29 cellular contexts compared by ENCODE assay signal in genomic region chr6:151783692-151784091, GRCh38. TPM values are rescaled to one million over a fixed set of nuclear protein-coding genes. Genes with fewer than 3 reads are reported as not detected.
"Had no signal": no experiment of that assay in that cellular context is flagged by ENCODE, and none has a peak within 500 bp of the region (broad histone marks: within the 10 kb centered on the region; RNA-seq: fewer than 3 reads in every experiment).

No MANE protein-coding gene starts in this region.

- H3K27ac Mint-ChIP-seq: dendritic cell treated with granulocyte-macrophage colony-stimulating factor and Interleukin-4, amounts not matched to agents 40 ng/mL and 50 ng/mL, for 4 days; effector memory CD8-positive, alpha-beta T cell; endodermal cell; mesothelial cell of epicardium; naive thymus-derived CD8-positive, alpha-beta T cell had no signal

- H3K27ac ChIP-seq: epithelial cell of prostate, esophagus squamous epithelium, gastrocnemius medialis, heart right ventricle, left lung, lower lobe of right lung had no signal

- H3K27me3 ChIP-seq: esophagus squamous epithelium, gastrocnemius medialis, heart right ventricle, left lung had no signal

- H3K9me3 ChIP-seq: esophagus squamous epithelium, gastrocnemius medialis, left lung, lower lobe of right lung, mucosa of descending colon had no signal

- H3K4me3 Mint-ChIP-seq: dendritic cell treated with granulocyte-macrophage colony-stimulating factor and Interleukin-4, amounts not matched to agents 40 ng/mL and 50 ng/mL, for 4 days; effector memory CD8-positive, alpha-beta T cell; endodermal cell; mesothelial cell of epicardium; naive B cell; naive thymus-derived CD8-positive, alpha-beta T cell had no signal

- DNase-seq: cortex of kidney; effector CD8-positive, alpha-beta T cell; effector memory CD8-positive, alpha-beta T cell; endodermal cell; erythroblast; esophagus squamous epithelium; foreskin melanocyte; gastrocnemius medialis; glutamatergic neuron; head of caudate nucleus; heart right ventricle; hippocampal formation; left cardiac atrium; left lung; left ventricle myocardium superior; lower lobe of right lung; mesenchymal stem cell; mucosa of descending colon; naive B cell; naive thymus-derived CD8-positive, alpha-beta T cell had no signal

- H3K27me3 Mint-ChIP-seq: dendritic cell treated with granulocyte-macrophage colony-stimulating factor and Interleukin-4, amounts not matched to agents 40 ng/mL and 50 ng/mL, for 4 days had no signal

- H3K36me3 Mint-ChIP-seq: mesothelial cell of epicardium had no signal

- H3K4me1 ChIP-seq: esophagus squamous epithelium, gastrocnemius medialis, heart right ventricle, left lung, lower lobe of right lung had no signal

- ATAC-seq: effector memory CD8-positive, alpha-beta T cell; esophagus mucosa; gastrocnemius medialis; heart right ventricle; left cardiac atrium; left lung; left ventricle myocardium superior; lower lobe of right lung; mucosa of descending colon; naive thymus-derived CD8-positive, alpha-beta T cell had no signal

- H3K4me3 ChIP-seq: esophagus squamous epithelium, gastrocnemius medialis, heart right ventricle, left lung, lower lobe of right lung, mucosa of descending colon had no signal

- FAIRE-seq: islet of Langerhans, keratinocyte had no signal

- H3K36me3 ChIP-seq: esophagus squamous epithelium, gastrocnemius medialis, heart right ventricle, left lung, lower lobe of right lung had no signal

- H3K9me3 Mint-ChIP-seq: dendritic cell treated with granulocyte-macrophage colony-stimulating factor and Interleukin-4, amounts not matched to agents 40 ng/mL and 50 ng/mL, for 4 days; effector memory CD8-positive, alpha-beta T cell; endodermal cell had no signal

- H3K4me1 Mint-ChIP-seq: endodermal cell; mesothelial cell of epicardium; naive B cell; naive thymus-derived CD8-positive, alpha-beta T cell had no signal

RNA-seq across cellular contexts. Expression of gene ESR1, which starts 23.8 kb away (rescaled TPM):
- total RNA-seq: dermis microvascular lymphatic vessel endothelial cell, endodermal cell, glomerular endothelial cell, kidney epithelial cell, mesothelial cell of epicardium had no signal
